In genomic region chr12:21300632-21301031, GRCh38 we compare ENCODE assay signal across 32 cellular contexts. TPM values are rescaled to one million over a fixed set of nuclear protein-coding genes. Genes with fewer than 3 reads are reported as not detected.
"Had no signal": no experiment of that assay in that cellular context is flagged by ENCODE, and none has a peak within 500 bp of the region (broad histone marks: within the 10 kb centered on the region; RNA-seq: fewer than 3 reads in every experiment).

No MANE protein-coding gene starts in this region.

- H3K9me3 Mint-ChIP-seq: mesothelial cell of epicardium; naive B cell; natural killer cell; nephron progenitor cell; neural progenitor cell; stimulated activated naive CD8-positive, alpha-beta T cell treated with anti-CD3 and anti-CD28 coated beads, Interleukin-15, Interleukin-2, amounts not matched to agents 100 ng/mL and 50 ng/mL, for 24 hours had no signal

- H3K27me3 ChIP-seq: left lung, neural progenitor cell, neutrophil, right atrium auricular region, right lobe of liver, suprapubic skin, tibial artery, upper lobe of right lung had no signal

- H3K36me3 ChIP-seq: left lung, neural progenitor cell, neutrophil, right atrium auricular region, right lobe of liver, suprapubic skin, thoracic aorta, tibial artery, upper lobe of right lung had no signal

- H3K27ac ChIP-seq: left lung, neural progenitor cell, neutrophil, right atrium auricular region, right lobe of liver, skin epidermis, suprapubic skin, thoracic aorta, tibial artery, upper lobe of right lung had no signal

- H3K4me1 Mint-ChIP-seq: mesothelial cell of epicardium, natural killer cell, nephron progenitor cell, neural progenitor cell had no signal

- ATAC-seq: left cardiac atrium, left lung, natural killer cell, upper lobe of right lung had no signal

- H3K9me3 ChIP-seq: left lung, neutrophil, right atrium auricular region, right lobe of liver, suprapubic skin, thoracic aorta, tibial artery, upper lobe of right lung had no signal

- FAIRE-seq: keratinocyte, urothelium cell line had no signal

- H3K4me1 ChIP-seq: left lung, neural progenitor cell, right atrium auricular region, tibial artery, upper lobe of right lung had no signal

- H3K4me3 Mint-ChIP-seq: mesothelial cell of epicardium; naive B cell; natural killer cell; nephron progenitor cell; neural progenitor cell; stimulated activated naive CD8-positive, alpha-beta T cell treated with anti-CD3 and anti-CD28 coated beads, Interleukin-15, Interleukin-2, amounts not matched to agents 100 ng/mL and 50 ng/mL, for 24 hours had no signal

- H3K36me3 Mint-ChIP-seq: mesothelial cell of epicardium, naive B cell, natural killer cell, neural progenitor cell had no signal

- DNase-seq: hippocampal formation; kidney glomerular epithelial cell; left cardiac atrium; left lung; mesendoderm; naive B cell; natural killer cell; nephron progenitor cell; occipital lobe; right lobe of liver; stimulated activated CD4-positive, alpha-beta T cell treated with anti-CD3 and anti-CD28 coated beads, Interleukin-12 subunit alpha, Interleukin-12 subunit beta, amount 100 ng/mL, for 4 hours; stimulated activated CD4-positive, alpha-beta T cell treated with anti-CD3 and anti-CD28 coated beads, Interleukin-15, amount 100 ng/mL, for 24 hours; stimulated activated CD4-positive, alpha-beta T cell treated with anti-CD3 and anti-CD28 coated beads, Interleukin-2, amount 100 ng/mL, for 24 hours; stimulated activated CD4-positive, alpha-beta T cell treated with anti-CD3 and anti-CD28 coated beads, Interleukin-4, amount 100 ng/mL, for 1 hour; stimulated activated naive CD4-positive, alpha-beta T cell; tibial artery; trophoblast cell; upper lobe of right lung had no signal

- H3K9ac ChIP-seq: neural progenitor cell had no signal

- H3K4me3 ChIP-seq: left lung, lung, neural progenitor cell, right atrium auricular region, right lobe of liver, skin epidermis, suprapubic skin, thoracic aorta, tibial artery, upper lobe of right lung had no signal

- H2AFZ ChIP-seq: neural progenitor cell had no signal

- H3K4me2 ChIP-seq: neural progenitor cell had no signal

- H3K27ac Mint-ChIP-seq: mesothelial cell of epicardium; naive B cell; natural killer cell; nephron progenitor cell; neural progenitor cell; progenitor cell of endocrine pancreas; stimulated activated naive CD8-positive, alpha-beta T cell treated with anti-CD3 and anti-CD28 coated beads, Interleukin-15, Interleukin-2, amounts not matched to agents 100 ng/mL and 50 ng/mL, for 24 hours had no signal

RNA-seq across cellular contexts. Expression of gene SLCO1A2, which starts 34.1 kb away (rescaled TPM):
- total RNA-seq: left cardiac atrium, natural killer cell, pulmonary artery endothelial cell, right atrium auricular region, subcutaneous adipose tissue, suprapubic skin, thoracic aorta had no signal
- polyA plus RNA-seq: keratinocyte had no signal
